8 cellular contexts compared by ENCODE assay signal in genomic region chr20:9407805-9408421, GRCh38.
DNase-seq lines count a peak whose midpoint lies in the region; ATAC-seq and TF ChIP-seq lines count a peak whose summit lies in the region.

No MANE protein-coding gene starts in this region.

- no peaks in the 10 kb centered on the region for H3K27me3 Mint-ChIP-seq in activated CD8-positive, alpha-beta memory T cell treated with anti-CD3 and anti-CD28 coated beads, Interleukin-2, amount 10 ng/mL, durations not matched to agents 7 days and 5 days

- CTCF ChIA-PET in activated CD8-positive, alpha-beta memory T cell treated with anti-CD3 and anti-CD28 coated beads, Interleukin-2, amount 10 ng/mL, durations not matched to agents 7 days and 5 days (lab: Charles Lee): interaction anchor here (0.6 to 2.6 kb wide), 16 partner anchors 11 to 513 kb away, joined by 3 to 53 read pairs (median 3); no protein-coding TSS in a partner anchor

- no peak overlapping the region for H3K27ac Mint-ChIP-seq in activated CD8-positive, alpha-beta memory T cell treated with anti-CD3 and anti-CD28 coated beads, Interleukin-2, amount 10 ng/mL, durations not matched to agents 7 days and 5 days

- no peaks in the 10 kb centered on the region for H3K9me3 Mint-ChIP-seq in activated CD8-positive, alpha-beta memory T cell treated with anti-CD3 and anti-CD28 coated beads, Interleukin-2, amount 10 ng/mL, durations not matched to agents 7 days and 5 days (ENCODE audit: low read depth)

- no peaks in the 10 kb centered on the region for H3K36me3 Mint-ChIP-seq in activated CD8-positive, alpha-beta memory T cell treated with anti-CD3 and anti-CD28 coated beads, Interleukin-2, amount 10 ng/mL, durations not matched to agents 7 days and 5 days

- H3K4me1 ChIP-seq in vagina: no peaks in the 10 kb centered on the region

- intact Hi-C loops in vagina (cut with DNase I): loop anchor here (2.0 kb wide), 1 partner anchor 201 kb away; no protein-coding TSS in a partner anchor

- TF ChIP-seq POLR2A in vagina (IDR thresholded peaks at IDR 0.05): no peak

- H3K9me3 ChIP-seq in vagina: no peaks in the 10 kb centered on the region

- no peak overlapping the region for H3K4me3 ChIP-seq in fibroblast of the aortic adventitia (ENCODE audit: low read depth, low read length)
- no peak overlapping the region for H3K4me3 ChIP-seq in vagina

- no peaks in the 10 kb centered on the region for H3K36me3 ChIP-seq in vagina

- H3K4me1 Mint-ChIP-seq in activated CD8-positive, alpha-beta memory T cell treated with anti-CD3 and anti-CD28 coated beads, Interleukin-2, amount 10 ng/mL, durations not matched to agents 7 days and 5 days: no peaks in the 10 kb centered on the region

- H3K4me3 Mint-ChIP-seq in activated CD8-positive, alpha-beta memory T cell treated with anti-CD3 and anti-CD28 coated beads, Interleukin-2, amount 10 ng/mL, durations not matched to agents 7 days and 5 days: no peak overlapping the region

- peak; percentile 80 for TF ChIP-seq CTCF in fibroblast of the aortic adventitia (IDR thresholded peaks at IDR 0.05; ENCODE audit: insufficient read depth, low read length)
- peak; percentile 76 to 86 (median 79) for TF ChIP-seq CTCF in vagina (IDR thresholded peaks at IDR 0.05)

- ATAC-seq in GM18909 (IDR thresholded peaks at IDR 0.05; ENCODE audit: poor library complexity, unreplicated experiment): peak; percentile 58
- peak; percentile 62 for ATAC-seq in HG03280 (IDR thresholded peaks at IDR 0.05; ENCODE audit: unreplicated experiment)
- ATAC-seq in activated CD8-positive, alpha-beta memory T cell treated with anti-CD3 and anti-CD28 coated beads, Interleukin-2, amount 10 ng/mL, durations not matched to agents 7 days and 5 days: no peak

- H3K27me3 ChIP-seq in vagina: no peaks in the 10 kb centered on the region

- DNase-seq in COLO829 (ENCODE audit: low spot score): peak; percentile 75
- DNase-seq in NCI-H526 treated with DMSO at 0.1 percent for 48 hours (lab: John Stamatoyannopoulos, UW): peak; percentile 39
- DNase-seq in activated CD8-positive, alpha-beta memory T cell treated with anti-CD3 and anti-CD28 coated beads, Interleukin-2, amount 10 ng/mL, durations not matched to agents 7 days and 5 days: peak; percentile 61
- DNase-seq in fibroblast of the aortic adventitia (ENCODE audit: low read depth): peak; percentile 83
- DNase-seq in occipital lobe (lab: John Stamatoyannopoulos, UW): peak; percentile 44
- DNase-seq in vagina (ENCODE audit: extremely low spot score in 2 of 2): no peak

- H3K27ac ChIP-seq in vagina: no peak overlapping the region

Comparison
In these comparisons a context has a peak if more than half of its experiments do, and no peak if none do; other contexts are left out.
1. DNase-seq: peak in COLO829 (single experiment), NCI-H526 treated with DMSO at 0.1 percent for 48 hours (single experiment), activated CD8-positive, alpha-beta memory T cell treated with anti-CD3 and anti-CD28 coated beads, Interleukin-2, amount 10 ng/mL, durations not matched to agents 7 days and 5 days (single experiment), fibroblast of the aortic adventitia (single experiment) and occipital lobe (single experiment); none in vagina (0 of 2).